ENCODE assay signal across 1 cellular context in the genomic region with DNA sequence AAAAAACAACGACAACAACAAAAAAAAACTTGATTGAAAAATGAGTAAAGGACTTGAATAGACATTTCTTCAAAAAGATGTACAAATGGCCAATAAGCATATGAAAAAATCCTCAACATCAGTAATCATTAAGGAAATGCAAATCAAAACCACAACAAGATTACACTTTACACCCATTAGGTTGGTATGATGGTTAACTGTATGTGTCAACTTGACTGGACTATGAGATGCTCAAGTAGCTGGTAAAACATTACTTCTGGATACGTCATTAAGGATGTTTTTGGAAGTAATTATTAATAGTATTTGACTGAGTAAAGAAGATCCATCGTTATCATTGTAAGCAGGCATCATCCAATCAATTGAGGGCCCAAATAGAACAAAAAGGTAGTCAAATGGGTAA.
TF ChIP-seq lines count a peak whose summit lies in the region.

No MANE protein-coding gene starts in this region.

TF ChIP-seq in K562, 482 proteins besides CTCF, POLR2A, EP300 and RAD21 (continued from another document):
- TF ChIP-seq, protein P1, sequence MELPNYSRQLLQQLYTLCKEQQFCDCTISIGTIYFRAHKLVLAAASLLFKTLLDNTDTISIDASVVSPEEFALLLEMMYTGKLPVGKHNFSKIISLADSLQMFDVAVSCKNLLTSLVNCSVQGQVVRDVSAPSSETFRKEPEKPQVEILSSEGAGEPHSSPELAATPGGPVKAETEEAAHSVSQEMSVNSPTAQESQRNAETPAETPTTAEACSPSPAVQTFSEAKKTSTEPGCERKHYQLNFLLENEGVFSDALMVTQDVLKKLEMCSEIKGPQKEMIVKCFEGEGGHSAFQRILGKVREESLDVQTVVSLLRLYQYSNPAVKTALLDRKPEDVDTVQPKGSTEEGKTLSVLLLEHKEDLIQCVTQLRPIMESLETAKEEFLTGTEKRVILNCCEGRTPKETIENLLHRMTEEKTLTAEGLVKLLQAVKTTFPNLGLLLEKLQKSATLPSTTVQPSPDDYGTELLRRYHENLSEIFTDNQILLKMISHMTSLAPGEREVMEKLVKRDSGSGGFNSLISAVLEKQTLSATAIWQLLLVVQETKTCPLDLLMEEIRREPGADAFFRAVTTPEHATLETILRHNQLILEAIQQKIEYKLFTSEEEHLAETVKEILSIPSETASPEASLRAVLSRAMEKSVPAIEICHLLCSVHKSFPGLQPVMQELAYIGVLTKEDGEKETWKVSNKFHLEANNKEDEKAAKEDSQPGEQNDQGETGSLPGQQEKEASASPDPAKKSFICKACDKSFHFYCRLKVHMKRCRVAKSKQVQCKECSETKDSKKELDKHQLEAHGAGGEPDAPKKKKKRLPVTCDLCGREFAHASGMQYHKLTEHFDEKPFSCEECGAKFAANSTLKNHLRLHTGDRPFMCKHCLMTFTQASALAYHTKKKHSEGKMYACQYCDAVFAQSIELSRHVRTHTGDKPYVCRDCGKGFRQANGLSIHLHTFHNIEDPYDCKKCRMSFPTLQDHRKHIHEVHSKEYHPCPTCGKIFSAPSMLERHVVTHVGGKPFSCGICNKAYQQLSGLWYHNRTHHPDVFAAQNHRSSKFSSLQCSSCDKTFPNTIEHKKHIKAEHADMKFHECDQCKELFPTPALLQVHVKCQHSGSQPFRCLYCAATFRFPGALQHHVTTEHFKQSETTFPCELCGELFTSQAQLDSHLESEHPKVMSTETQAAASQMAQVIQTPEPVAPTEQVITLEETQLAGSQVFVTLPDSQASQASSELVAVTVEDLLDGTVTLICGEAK (IDR thresholded peaks at IDR 0.05) = peak; percentile 38; the same call in 1 of the 2 replicates
- TF ChIP-seq, protein P1 (CRISPR knock-in tag; IDR thresholded peaks at IDR 0.05) = no peak
